8 cellular contexts compared by ENCODE assay signal in the genomic region with DNA sequence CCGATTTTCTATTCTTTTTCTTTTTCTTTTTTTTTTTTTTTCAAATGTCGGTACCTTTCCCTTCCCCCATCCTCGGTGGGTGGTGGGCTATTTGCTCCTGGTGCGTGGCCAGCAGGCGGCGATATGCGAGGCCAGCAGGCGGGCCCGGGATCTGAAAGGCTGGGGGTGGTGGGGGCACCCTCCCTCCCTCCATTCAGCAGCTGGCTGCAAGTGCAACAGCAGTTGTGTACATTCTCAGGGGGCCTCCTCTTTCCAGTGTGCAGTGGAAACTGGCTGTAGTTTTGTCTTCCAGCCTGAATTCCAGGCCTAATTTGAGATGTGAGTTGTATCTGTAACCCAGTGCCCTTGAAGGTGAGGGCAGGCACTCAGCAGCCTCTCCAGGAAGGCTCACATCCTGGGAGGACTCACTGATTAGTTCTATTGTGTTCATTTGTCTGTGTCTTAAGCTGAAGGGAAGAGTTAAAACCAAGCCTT. TPM values are rescaled to one million over a fixed set of nuclear protein-coding genes. Genes with fewer than 3 reads are reported as not detected.
DNase-seq lines count a peak whose midpoint lies in the region; ATAC-seq and TF ChIP-seq lines count a peak whose summit lies in the region.

No MANE protein-coding gene starts in this region.

- TF ChIP-seq CTCF in osteocyte (IDR thresholded peaks at IDR 0.05) (peak; percentile 36), left lung (IDR thresholded peaks at IDR 0.05) (peak in 1 of 2 donors; percentile 19)

- DNase-seq in MG63 (no peak), osteocyte (ENCODE audit: extremely low spot score, unreplicated experiment) (no peak), left lung (no peak)

- peaks cover 51% of the 10 kb centered on the region for H3K27me3 Mint-ChIP-seq in osteocyte (ENCODE audit: unreplicated experiment)

- H3K9me3 ChIP-seq in ES-I3 (ENCODE audit: control insufficient read depth, insufficient read depth, low read length), result no peaks in the 10 kb centered on the region
- no peaks in the 10 kb centered on the region for H3K9me3 ChIP-seq in MG63
- H3K9me3 ChIP-seq in endocrine pancreas (ENCODE audit: control insufficient read depth, low read length), result no peaks in the 10 kb centered on the region
- no peaks in the 10 kb centered on the region for H3K9me3 ChIP-seq in left lung

- no peaks in the 10 kb centered on the region for H3K9me3 Mint-ChIP-seq in osteocyte (ENCODE audit: unreplicated experiment)

- no peak overlapping the region for H3K27ac ChIP-seq in left lung

- H3K4me1 ChIP-seq in ES-I3 (ENCODE audit: insufficient read depth, low read length), result peaks cover 13% of the 10 kb centered on the region
- no peaks in the 10 kb centered on the region for H3K4me1 ChIP-seq in endocrine pancreas (ENCODE audit: control insufficient read depth, insufficient read depth, low read length)
- peaks cover 23 to 50% of the 10 kb centered on the region in 2 donors for H3K4me1 ChIP-seq in left lung

- H3K27ac Mint-ChIP-seq in osteocyte (ENCODE audit: unreplicated experiment), result no peak overlapping the region

- H3K4me1 Mint-ChIP-seq in osteocyte (ENCODE audit: unreplicated experiment), result peaks cover 25% of the 10 kb centered on the region

- H3K27me3 ChIP-seq in MG63, result peaks cover 56% of the 10 kb centered on the region
- H3K27me3 ChIP-seq in endocrine pancreas (ENCODE audit: control insufficient read depth, insufficient read depth, low read length), result no peaks in the 10 kb centered on the region
- H3K27me3 ChIP-seq in left lung, result peaks cover 35 to 62% of the 10 kb centered on the region in 2 donors

- H3K4me3 ChIP-seq in MG63 (peak overlapping the region; percentile 27; the same call in 1 of the 2 replicates), endocrine pancreas (ENCODE audit: control insufficient read depth, insufficient read depth, low read length) (peak overlapping the region; percentile 22), left lung (no peak overlapping the region)

- H3K9ac ChIP-seq in ES-I3 (ENCODE audit: low read depth, low read length), result peak overlapping the region; percentile 83
- H3K9ac ChIP-seq in endocrine pancreas (ENCODE audit: control insufficient read depth, insufficient read depth, low read length), result no peak overlapping the region

- H3K36me3 ChIP-seq in ES-I3 (ENCODE audit: insufficient read depth, low read length) (peaks cover 20% of the 10 kb centered on the region), MG63 (no peaks in the 10 kb centered on the region), endocrine pancreas (ENCODE audit: control insufficient read depth, insufficient read depth, low read length) (no peaks in the 10 kb centered on the region), left lung (no peaks in the 10 kb centered on the region)

- ATAC-seq in left lung (no peak), HG03432 (IDR thresholded peaks at IDR 0.05; ENCODE audit: unreplicated experiment) (no peak), HG02588 (IDR thresholded peaks at IDR 0.05; ENCODE audit: unreplicated experiment) (no peak), HG03108 (IDR thresholded peaks at IDR 0.05; ENCODE audit: unreplicated experiment) (no peak)

- H3K36me3 Mint-ChIP-seq in osteocyte (ENCODE audit: unreplicated experiment), result no peaks in the 10 kb centered on the region

- intact Hi-C loops in left lung (cut with DNase I), result loop anchor here in 1 of 2 donors (10.0 kb wide), 2 partner anchors 341 to 661 kb away; no protein-coding TSS in a partner anchor

- H3K4me3 Mint-ChIP-seq in osteocyte (ENCODE audit: unreplicated experiment), result peak overlapping the region; percentile 42

RNA-seq across cellular contexts. Expression of a gene that starts 3.1 kb away (rescaled TPM):
- not detected in 2 replicates for total RNA-seq in MG63 (2014; rRNA removed; shearing (Covaris generic); ENCODE audit: low replicate concordance)
- total RNA-seq in osteocyte (0.24 and 0.54 TPM in 2 replicates), left lung (under 1 TPM; 0.60 to 0.61 TPM)

Comparison
In these comparisons a context has a peak if more than half of its experiments do, and no peak if none do; other contexts are left out.
1. H3K4me3 ChIP-seq: peak in MG63 (single experiment) and endocrine pancreas (single experiment); none in left lung (0 of 2).